ENCODE assay signal across 8 cellular contexts in genomic region chr7:27160546-27161213, GRCh38. TPM values are rescaled to one million over a fixed set of nuclear protein-coding genes. Genes with fewer than 3 reads are reported as not detected.
A peak's percentile ranks its signal among the peaks of the same experiment; 100 is the strongest.
DNase-seq lines count a peak whose midpoint lies in the region; ATAC-seq, FAIRE-seq and TF ChIP-seq lines count a peak whose summit lies in the region.

No MANE protein-coding gene starts in this region.

- H2AFZ ChIP-seq in H9 (ENCODE audit: low read length), result no peak overlapping the region
- H2AFZ ChIP-seq in astrocyte (ENCODE audit: low read depth, low read length), result peak overlapping the region; percentile 82

- WGBS in H9 (ENCODE audit: extremely low coverage, insufficient read length, low lambda C conversion rate), result no CpG with 5 or more reads among the region's 54 CpGs

- no peak overlapping the region for H2BK5ac ChIP-seq in H9 (ENCODE audit: insufficient read length, low read length)

- H2BK20ac ChIP-seq in H9 (ENCODE audit: low read depth, low read length, poor library complexity, severe bottlenecking), result no peak overlapping the region

- peaks cover 13% of the 10 kb centered on the region in 2 experiments for H3K9me3 Mint-ChIP-seq in H9
- peaks cover 30% of the 10 kb centered on the region for H3K9me3 Mint-ChIP-seq in astrocyte (ENCODE audit: unreplicated experiment)

- no peak overlapping the region for H2BK120ac ChIP-seq in H9 (ENCODE audit: low read depth, low read length, poor library complexity, severe bottlenecking)

- no peaks in the 10 kb centered on the region for H3K79me1 ChIP-seq in H9 (ENCODE audit: insufficient read depth, low read depth, low read length, poor library complexity, severe bottlenecking)

- no peak overlapping the region for H3K18ac ChIP-seq in H9 (ENCODE audit: insufficient read length, low read depth, low read length)

- no peak overlapping the region for H3K4ac ChIP-seq in H9 (ENCODE audit: low read depth, low read length)

- peak overlapping the region; percentile 47 for H3K4me2 ChIP-seq in H9 (ENCODE audit: insufficient read depth, insufficient read length, low read length)
- H3K4me2 ChIP-seq in astrocyte (ENCODE audit: low read length), result peak overlapping the region; percentile 86

- H3K27me3 ChIP-seq in H9 (ENCODE audit: insufficient read depth, low read length) (peaks cover 97% of the 10 kb centered on the region), astrocyte (ENCODE audit: insufficient read depth, low read length) (peaks cover 92% of the 10 kb centered on the region)

- H3T11ph ChIP-seq in H9 (ENCODE audit: low read length), result no peak overlapping the region

- H3K4me1 Mint-ChIP-seq in H9, result peaks cover 3 to 14% of the 10 kb centered on the region in 2 experiments
- H3K4me1 Mint-ChIP-seq in astrocyte (ENCODE audit: low read depth, unreplicated experiment), result no peaks in the 10 kb centered on the region

- H3K36me3 Mint-ChIP-seq in H9 (ENCODE audit: insufficient read depth in 1 of 3, low read depth in 3 of 3), result peaks cover 0 to 2% (median 0%) of the 10 kb centered on the region in 3 experiments; a peak in 2 of 7 replicates
- no peaks in the 10 kb centered on the region for H3K36me3 Mint-ChIP-seq in astrocyte (ENCODE audit: low read depth, unreplicated experiment)

- peak overlapping the region; percentile 37 to 60; a peak in 3 of 5 replicates for H3K4me3 Mint-ChIP-seq in H9
- H3K4me3 Mint-ChIP-seq in astrocyte (ENCODE audit: unreplicated experiment), result peak overlapping the region; percentile 66

- H3K27me3 Mint-ChIP-seq in H9 (ENCODE audit: low read depth) (peaks cover 98% of the 10 kb centered on the region), astrocyte (ENCODE audit: low read depth, unreplicated experiment) (peaks cover 77% of the 10 kb centered on the region)

- H3K27ac ChIP-seq in H9 (ENCODE audit: insufficient read length, low read depth, low read length), result no peak overlapping the region
- no peak overlapping the region for H3K27ac ChIP-seq in astrocyte (ENCODE audit: low read depth, low read length)

- peak; percentile 74 for DNase-seq in DMS79 treated with DMSO at 0.1 percent for 48 hours (lab: John Stamatoyannopoulos, UW)
- peak; percentile 87 for DNase-seq in H9
- peak; percentile 70 for DNase-seq in NCI-H1417 treated with DMSO at 0.1 percent for 48 hours (lab: John Stamatoyannopoulos, UW)
- DNase-seq in T-helper 9 cell, result peak; percentile 88
- DNase-seq in astrocyte (ENCODE audit: low read depth), result peak; percentile 23
- peak; percentile 62 for DNase-seq in hippocampal formation (lab: John Stamatoyannopoulos, UW)
- DNase-seq in sciatic nerve (ENCODE audit: low spot score), result peak; percentile 94

- ATAC-seq in sciatic nerve (peak; percentile 60), HG03460 (IDR thresholded peaks at IDR 0.05; ENCODE audit: unreplicated experiment) (no peak)

- H4K20me1 ChIP-seq in H9 (ENCODE audit: control insufficient read depth, insufficient read depth, insufficient read length), result no peaks in the 10 kb centered on the region
- H4K20me1 ChIP-seq in astrocyte (ENCODE audit: insufficient read depth, low read length), result no peaks in the 10 kb centered on the region

- no peak overlapping the region for H3K56ac ChIP-seq in H9 (ENCODE audit: insufficient read length, low read depth, low read length)

- TF ChIP-seq CTCF in H9 (conservative IDR thresholded peaks at IDR 0.05) (peak; percentile 98), astrocyte (IDR thresholded peaks at IDR 0.05; ENCODE audit: insufficient read depth, low read depth, low read length) (peak; percentile 74)

- H3K4me1 ChIP-seq in H9 (ENCODE audit: insufficient read depth, low read length) (no peaks in the 10 kb centered on the region), astrocyte (ENCODE audit: insufficient read depth, low read length) (no peaks in the 10 kb centered on the region)

- no peak for FAIRE-seq in astrocyte (lab: Jason Lieb, UNC)

- H3K9ac ChIP-seq in H9 (ENCODE audit: extremely low read depth, insufficient read length, low read length) (no peak overlapping the region), astrocyte (ENCODE audit: low read length) (no peak overlapping the region)

- intact Hi-C loops in sciatic nerve (cut with DNase I), result no loop called here

- H3K23me2 ChIP-seq in H9 (ENCODE audit: insufficient read length, low read depth, low read length, poor library complexity, severe bottlenecking), result no peaks in the 10 kb centered on the region

- H2BK15ac ChIP-seq in H9 (ENCODE audit: low read depth, low read length), result no peak overlapping the region

- H3K9me3 ChIP-seq in H9 (ENCODE audit: control insufficient read depth, low read depth, low read length) (no peaks in the 10 kb centered on the region), astrocyte (ENCODE audit: insufficient read depth, low read depth, low read length) (peaks cover 7% of the 10 kb centered on the region)

- no peaks in the 10 kb centered on the region for H3K79me2 ChIP-seq in H9 (ENCODE audit: insufficient read depth, low read length)
- H3K79me2 ChIP-seq in astrocyte (ENCODE audit: insufficient read depth, low read length), result no peaks in the 10 kb centered on the region

- H4K8ac ChIP-seq in H9 (replicated peaks; ENCODE audit: insufficient read length, low read depth, low read length), result no peak overlapping the region

- no peaks in the 10 kb centered on the region for H3K36me3 ChIP-seq in astrocyte (ENCODE audit: insufficient read depth, low read length)

- H2BK12ac ChIP-seq in H9 (ENCODE audit: insufficient read length, low read depth, low read length), result no peak overlapping the region

- no peak overlapping the region for H3K23ac ChIP-seq in H9 (ENCODE audit: insufficient read length, low read depth, low read length)

- no peak overlapping the region for H4K91ac ChIP-seq in H9 (ENCODE audit: insufficient read length, low read depth, low read length)

- H4K5ac ChIP-seq in H9 (ENCODE audit: insufficient read length, low read depth, low read length), result no peak overlapping the region

- no peak overlapping the region for H3K27ac Mint-ChIP-seq in H9
- no peak overlapping the region for H3K27ac Mint-ChIP-seq in astrocyte (ENCODE audit: unreplicated experiment)

- H2AK5ac ChIP-seq in H9 (ENCODE audit: insufficient read length, low read length), result no peak overlapping the region

- H3K4me3 ChIP-seq in astrocyte (ENCODE audit: insufficient read depth, low read depth, low read length), result peak overlapping the region; percentile 40

- no peak overlapping the region for H3K14ac ChIP-seq in H9 (ENCODE audit: insufficient read depth, low read length)

RNA-seq across cellular contexts. Expression of gene HOXA7, which starts 4.2 kb away (rescaled TPM):
- total RNA-seq in H9 (2021), result not detected in 2 replicates
- not detected in 2 replicates for total RNA-seq in astrocyte
- 6.2 TPM for total RNA-seq in sciatic nerve

RNA-seq across cellular contexts. Expression of gene HOXA9, which starts 4.7 kb away (rescaled TPM):
- not detected in 2 replicates for total RNA-seq in H9 (2021)
- not detected in 2 replicates for total RNA-seq in astrocyte
- total RNA-seq in sciatic nerve, result 7.1 TPM

RNA-seq across cellular contexts. Expression of gene HOXA3, which starts 8.3 kb away (rescaled TPM):
- not detected in 2 replicates for total RNA-seq in H9 (2021)
- not detected in 2 replicates for total RNA-seq in astrocyte
- 20.9 TPM for total RNA-seq in sciatic nerve

RNA-seq across cellular contexts. Expression of gene HOXA6, which starts 13.1 kb away (rescaled TPM):
- total RNA-seq in H9 (2021) (not detected in 2 replicates), astrocyte (not detected in 2 replicates), sciatic nerve (15.8 TPM)

RNA-seq across cellular contexts. Expression of gene HOXA10, which starts 13.4 kb away (rescaled TPM):
- not detected in 2 replicates for total RNA-seq in H9 (2021)
- total RNA-seq in astrocyte, result not detected in 2 replicates
- 11.2 TPM for total RNA-seq in sciatic nerve

Comparison
In these comparisons a context has a peak if more than half of its experiments do, and no peak if none do; other contexts are left out.
1. DNase-seq: peak in every context shown above with its lines; median percentile 94 in sciatic nerve; 88 in T-helper 9 cell; 87 in H9; 74 in DMS79 treated with DMSO at 0.1 percent for 48 hours; 70 in NCI-H1417 treated with DMSO at 0.1 percent for 48 hours; 62 in hippocampal formation; 23 in astrocyte.
2. RNA of gene HOXA3, which starts 8.3 kb away (total RNA-seq): 20.9 TPM in sciatic nerve (single experiment); not detected in H9 and not detected in astrocyte; every median in the first group is over 10 times any median in the second.